ENCODE assay signal across 1 cellular context in genomic region chr2:41966920-41967319, GRCh38.
TF ChIP-seq lines count a peak whose summit lies in the region.

No MANE protein-coding gene starts in this region.

TF ChIP-seq in IMR-90, 13 proteins besides CTCF, POLR2A, EP300 and RAD21:
- TF ChIP-seq CEBPB (IDR thresholded peaks at IDR 0.05; ENCODE audit: low read depth, low read length) (peak; percentile 45; the same call in 1 of the 2 replicates), MAZ (IDR thresholded peaks at IDR 0.05; ENCODE audit: borderline replicate concordance, low read depth, low read length) (no peak), BHLHE40 (IDR thresholded peaks at IDR 0.05; ENCODE audit: low read depth, low read length) (no peak)
